16 cellular contexts compared by ENCODE assay signal in the genomic region with DNA sequence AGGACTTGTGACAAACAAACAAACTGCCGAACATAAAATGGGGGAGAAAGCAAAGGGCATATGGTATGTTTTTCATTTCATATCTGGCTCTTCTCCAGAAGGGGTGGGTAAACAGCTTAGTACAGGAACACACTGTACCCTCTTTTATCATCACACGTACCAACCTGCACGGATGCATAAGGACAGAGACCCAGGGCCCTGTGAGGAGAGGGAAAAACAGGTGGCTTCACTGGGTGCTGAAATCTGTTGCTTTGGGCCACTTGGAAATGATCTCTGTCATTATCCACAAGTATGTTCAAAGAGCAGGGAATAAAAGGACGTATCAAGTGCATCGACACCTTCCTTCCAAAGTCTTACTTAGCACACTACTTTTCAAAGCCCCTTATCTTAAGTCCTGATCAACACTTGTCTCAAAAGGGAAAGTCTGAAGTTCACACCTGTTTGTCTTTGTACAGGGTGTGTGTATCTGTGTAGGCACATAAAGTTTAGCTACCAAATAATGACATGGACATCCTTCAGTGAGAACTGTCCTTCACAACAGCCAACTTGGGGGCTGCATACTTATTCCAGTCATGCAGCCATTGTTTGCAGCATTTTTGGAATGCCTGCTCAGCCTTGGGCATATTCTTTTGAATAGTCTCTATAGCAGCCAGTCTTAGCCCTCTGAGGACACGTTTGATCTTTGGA.
DNase-seq lines count a peak whose midpoint lies in the region; ATAC-seq, FAIRE-seq and TF ChIP-seq lines count a peak whose summit lies in the region.
"Had no signal": no experiment of that assay in that cellular context is flagged by ENCODE, and none has a peak within 500 bp of the region (broad histone marks: within the 10 kb centered on the region; RNA-seq: fewer than 3 reads in every experiment).

No MANE protein-coding gene starts in this region.

- peak overlapping the region; percentile 38 for H3K27ac ChIP-seq in SJCRH30
- peak overlapping the region; percentile 74 for H3K27ac ChIP-seq in left ventricle myocardium inferior (replicated peaks)
- no peak overlapping the region for H3K27ac ChIP-seq in pancreas
- H3K27ac ChIP-seq in CD4-positive, alpha-beta memory T cell (ENCODE audit: low read depth, low read length), result no peak overlapping the region
- H3K27ac ChIP-seq: cardiac muscle cell, lower lobe of right lung had no signal

- peaks cover 0 to 4% (median 0%) of the 10 kb centered on the region in 8 donors for H3K9me3 Mint-ChIP-seq in CD4-positive, alpha-beta memory T cell
- H3K9me3 Mint-ChIP-seq: activated naive CD4-positive, alpha-beta T cell treated with anti-CD3 and anti-CD28 coated beads for 36 hours had no signal

- peak overlapping the region in 1 of 7 donors; percentile 64 for H3K27ac Mint-ChIP-seq in CD4-positive, alpha-beta memory T cell
- H3K27ac Mint-ChIP-seq: activated naive CD4-positive, alpha-beta T cell treated with anti-CD3 and anti-CD28 coated beads for 36 hours had no signal

- H3K36me3 ChIP-seq in SJCRH30 (peaks cover 24% of the 10 kb centered on the region), left ventricle myocardium inferior (no peaks in the 10 kb centered on the region), pancreas (no peaks in the 10 kb centered on the region)
- no peaks in the 10 kb centered on the region for H3K36me3 ChIP-seq in CD4-positive, alpha-beta memory T cell (ENCODE audit: insufficient read depth, low read length)
- H3K36me3 ChIP-seq: lower lobe of right lung had no signal

- ATAC-seq in pancreas (peak; percentile 20 to 75 (median 40)), HG03378 (IDR thresholded peaks at IDR 0.05; ENCODE audit: unreplicated experiment) (no peak)

- WGBS in pancreas, 2 donors, result 43% methylated on average over 6 of the region's 6 CpGs

- peaks cover 36% of the 10 kb centered on the region for H3K4me1 ChIP-seq in SJCRH30
- peaks cover 70% of the 10 kb centered on the region for H3K4me1 ChIP-seq in left ventricle myocardium inferior
- peaks cover 17 to 48% (median 29%) of the 10 kb centered on the region in 3 donors for H3K4me1 ChIP-seq in pancreas
- no peaks in the 10 kb centered on the region for H3K4me1 ChIP-seq in CD4-positive, alpha-beta memory T cell (ENCODE audit: insufficient read depth, low read length)

- H3K4me3 ChIP-seq in SJCRH30 (no peak overlapping the region), left ventricle myocardium inferior (no peak overlapping the region), pancreas (no peak overlapping the region)
- H3K4me3 ChIP-seq in CD4-positive, alpha-beta memory T cell (ENCODE audit: low read length in 2 of 2), result no peak overlapping the region
- H3K4me3 ChIP-seq: cardiac muscle cell, lower lobe of right lung had no signal

- POLR2A ChIA-PET in CD4-positive, alpha-beta memory T cell (lab: Charles Lee; ENCODE audit: partially characterized antibody), result no interaction called here

- no peaks in the 10 kb centered on the region for H3K27me3 ChIP-seq in SJCRH30
- H3K27me3 ChIP-seq in left ventricle myocardium inferior (ENCODE audit: low read depth), result no peaks in the 10 kb centered on the region
- no peaks in the 10 kb centered on the region for H3K27me3 ChIP-seq in pancreas
- no peaks in the 10 kb centered on the region for H3K27me3 ChIP-seq in CD4-positive, alpha-beta memory T cell (ENCODE audit: insufficient read depth, low read length)
- H3K27me3 ChIP-seq: cardiac muscle cell had no signal

- peaks cover 0 to 2% of the 10 kb centered on the region in 2 donors for H3K27me3 Mint-ChIP-seq in CD4-positive, alpha-beta memory T cell

- H3K9me3 ChIP-seq in SJCRH30 (replicated peaks) (no peaks in the 10 kb centered on the region), left ventricle myocardium inferior (replicated peaks) (no peaks in the 10 kb centered on the region), pancreas (no peaks in the 10 kb centered on the region)
- H3K9me3 ChIP-seq in CD4-positive, alpha-beta memory T cell (ENCODE audit: control insufficient read depth in 1 of 2, low read length in 2 of 2), result no peaks in the 10 kb centered on the region
- H3K9me3 ChIP-seq: lower lobe of right lung had no signal

- H3K4me1 Mint-ChIP-seq in CD4-positive, alpha-beta memory T cell, result peaks cover 0 to under 1% (median 0%) of the 10 kb centered on the region in 4 donors

- TF ChIP-seq CTCF in left ventricle myocardium inferior (IDR thresholded peaks at IDR 0.05; ENCODE audit: borderline replicate concordance) (no peak), pancreas (IDR thresholded peaks at IDR 0.05) (no peak)

- DNase-seq in ELF-1 (ENCODE audit: low read depth, low spot score), result peak; percentile 53
- DNase-seq in SJCRH30, result no peak
- no peak for DNase-seq in left ventricle myocardium inferior
- no peak for DNase-seq in pancreas
- no peak for DNase-seq in RPMI8226
- DNase-seq in CD4-positive, alpha-beta memory T cell, result no peak
- DNase-seq in HK-2 (ENCODE audit: unreplicated experiment), result no peak
- DNase-seq: activated naive CD4-positive, alpha-beta T cell treated with anti-CD3 and anti-CD28 coated beads for 36 hours; AML-193; DMS53; head of caudate nucleus; lower lobe of right lung; MM.1S had no signal

- intact Hi-C loops in left ventricle myocardium inferior (cut with micrococcal nuclease) (no loop called here), pancreas (cut with DNase I) (no loop called here)
- intact Hi-C loops in CD4-positive, alpha-beta memory T cell (cut with micrococcal nuclease), result no loop called here

- H3K36me3 Mint-ChIP-seq in CD4-positive, alpha-beta memory T cell, result no peaks in the 10 kb centered on the region

- no peak for FAIRE-seq in pancreas (lab: Jason Lieb, UNC)
- FAIRE-seq: GM12891 had no signal

- CTCF ChIA-PET in CD4-positive, alpha-beta memory T cell (lab: Charles Lee; ENCODE audit: partially characterized antibody), result no interaction called here

- H3K4me3 Mint-ChIP-seq in CD4-positive, alpha-beta memory T cell, result no peak overlapping the region
- H3K4me3 Mint-ChIP-seq: activated naive CD4-positive, alpha-beta T cell treated with anti-CD3 and anti-CD28 coated beads for 36 hours had no signal

Comparison
In these comparisons a context has a peak if more than half of its experiments do, and no peak if none do; other contexts are left out.
1. H3K27ac ChIP-seq: peak in SJCRH30 (single experiment) and left ventricle myocardium inferior (single experiment); none in pancreas (0 of 4) and CD4-positive, alpha-beta memory T cell (single experiment).